17 cellular contexts compared by ENCODE assay signal in the genomic region with DNA sequence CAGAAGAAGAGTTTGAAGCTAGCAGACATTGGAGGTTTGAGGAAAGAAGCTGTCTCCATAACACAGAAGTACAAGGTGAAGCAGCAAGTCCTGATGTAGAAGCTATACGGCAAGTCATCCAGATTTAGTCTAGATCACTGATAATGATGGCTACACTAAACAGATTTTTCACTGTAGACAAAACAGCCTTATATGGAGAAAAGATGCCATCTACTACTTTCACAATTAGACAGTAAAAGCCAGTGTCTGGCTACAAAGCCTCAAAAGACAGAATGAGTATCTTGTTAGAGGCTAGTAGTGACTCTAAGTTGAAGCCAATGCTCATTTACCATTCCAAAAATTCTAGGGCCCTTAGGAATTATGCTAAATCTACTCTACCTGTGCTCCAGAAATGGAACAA.
"Had no signal": no experiment of that assay in that cellular context is flagged by ENCODE, and none has a peak within 500 bp of the region (broad histone marks: within the 10 kb centered on the region; RNA-seq: fewer than 3 reads in every experiment).

No MANE protein-coding gene starts in this region.

- H3K4me1 Mint-ChIP-seq: nephron progenitor cell had no signal

- H3K4me3 ChIP-seq: psoas muscle had no signal

- H3K4me1 ChIP-seq: psoas muscle had no signal

- H3K27me3 Mint-ChIP-seq: activated CD4-positive, alpha-beta T cell treated with anti-CD3 and anti-CD28 coated beads, Interleukin-2, amount 10 ng/mL, durations not matched to agents 24 days and 14 days; dendritic cell treated with granulocyte-macrophage colony-stimulating factor and Interleukin-4, amounts not matched to agents 40 ng/mL and 50 ng/mL, for 4 days; effector memory CD8-positive, alpha-beta T cell had no signal

- H3K4me3 Mint-ChIP-seq: activated CD4-positive, alpha-beta T cell treated with anti-CD3 and anti-CD28 coated beads, Interleukin-2, amount 10 ng/mL, durations not matched to agents 24 days and 14 days; activated naive CD4-positive, alpha-beta T cell treated with anti-CD3 and anti-CD28 coated beads for 36 hours; activated T-helper 1 cell treated with anti-CD3 and anti-CD28 coated beads, Interleukin-12 subunit alpha, Interleukin-12 subunit beta, Interleukin-2, Interleukin-4 antibody, amounts not matched to agents 30 ng/mL and 10 ng/mL and 1 ng/mL, durations not matched to agents 14 hours and 24 hours and 36 hours; dendritic cell treated with granulocyte-macrophage colony-stimulating factor and Interleukin-4, amounts not matched to agents 40 ng/mL and 50 ng/mL, for 4 days; effector memory CD8-positive, alpha-beta T cell; nephron progenitor cell; T-helper 1 cell treated with Interleukin-12 subunit alpha and Interleukin-12 subunit beta and Interleukin-4 antibody, amounts not matched to agents 30 μg/mL and 1 μg/mL, for 36 hours had no signal

- H3K27ac Mint-ChIP-seq: activated CD4-positive, alpha-beta T cell treated with anti-CD3 and anti-CD28 coated beads, Interleukin-2, amount 10 ng/mL, durations not matched to agents 24 days and 14 days; activated naive CD4-positive, alpha-beta T cell treated with anti-CD3 and anti-CD28 coated beads for 36 hours; dendritic cell treated with granulocyte-macrophage colony-stimulating factor and Interleukin-4, amounts not matched to agents 40 ng/mL and 50 ng/mL, for 4 days; nephron progenitor cell; T-helper 1 cell treated with Interleukin-12 subunit alpha and Interleukin-12 subunit beta and Interleukin-4 antibody, amounts not matched to agents 30 μg/mL and 1 μg/mL, for 36 hours had no signal

- H3K27ac ChIP-seq: epithelial cell of prostate, psoas muscle had no signal

- FAIRE-seq: bronchial epithelial cell had no signal

- ATAC-seq: effector memory CD8-positive, alpha-beta T cell; left ventricle myocardium superior; psoas muscle; sciatic nerve had no signal

- DNase-seq: activated CD4-positive, alpha-beta T cell treated with anti-CD3 and anti-CD28 coated beads, Interleukin-2, amount 10 ng/mL, durations not matched to agents 24 days and 14 days; activated naive CD4-positive, alpha-beta T cell treated with anti-CD3 and anti-CD28 coated beads for 36 hours; effector memory CD8-positive, alpha-beta T cell; foreskin melanocyte; head of caudate nucleus; kidney glomerular epithelial cell; left ventricle myocardium superior; mesendoderm; nephron progenitor cell; occipital lobe; psoas muscle had no signal
